ENCODE assay signal across 21 cellular contexts in genomic region chr18:27735117-27735516, GRCh38.
"Had no signal": no experiment of that assay in that cellular context is flagged by ENCODE, and none has a peak within 500 bp of the region (broad histone marks: within the 10 kb centered on the region; RNA-seq: fewer than 3 reads in every experiment).

No MANE protein-coding gene starts in this region.

- FAIRE-seq: astrocyte, colon, endothelial cell of umbilical vein, kidney had no signal

- H3K4me3 ChIP-seq: adrenal gland, esophagus muscularis mucosa, heart right ventricle, left lung, lung, sigmoid colon, smooth muscle cell, testis had no signal

- H3K27me3 ChIP-seq: adrenal gland, esophagus muscularis mucosa, heart right ventricle, left lung, sigmoid colon, testis had no signal

- H3K4me1 ChIP-seq: adrenal gland, esophagus muscularis mucosa, heart right ventricle, left lung, sigmoid colon, testis had no signal

- H3K9me3 ChIP-seq: adrenal gland, sigmoid colon, testis had no signal

- H3K36me3 ChIP-seq: adrenal gland, esophagus muscularis mucosa, heart right ventricle, left lung, sigmoid colon had no signal

- H3K27ac ChIP-seq: adrenal gland, esophagus muscularis mucosa, heart right ventricle, left lung, sigmoid colon, testis had no signal

- DNase-seq: activated CD4-positive, alpha-beta T cell treated with anti-CD3 and anti-CD28 coated beads for 1 hour; activated CD4-positive, alpha-beta T cell treated with anti-CD3 and anti-CD28 coated beads, Interleukin-2, amount 50 U/mL, for 1 hour; activated CD8-positive, alpha-beta T cell treated with anti-CD3 and anti-CD28 coated beads, Interleukin-2, amount 10 ng/mL, durations not matched to agents 7 days and 5 days; adrenal gland; effector memory CD4-positive, alpha-beta T cell; heart right ventricle; kidney; left lung; naive B cell; occipital lobe; sigmoid colon; stimulated activated CD4-positive, alpha-beta T cell treated with anti-CD3 and anti-CD28 coated beads, Interleukin-15, amount 100 ng/mL, for 24 hours; T-helper 9 cell; testis; trophoblast cell had no signal

- H3K4me2 ChIP-seq: smooth muscle cell had no signal
